Comparison of ENCODE assay signal across 8 cellular contexts in genomic region chr11:69088676-69089146, GRCh38. TPM values are rescaled to one million over a fixed set of nuclear protein-coding genes. Genes with fewer than 3 reads are reported as not detected.
DNase-seq lines count a peak whose midpoint lies in the region; ATAC-seq and TF ChIP-seq lines count a peak whose summit lies in the region.

No MANE protein-coding gene starts in this region.

- DNase-seq in CMK (ENCODE audit: low read depth) (peak; percentile 52), HPDE6-E6E7 (ENCODE audit: extremely low spot score) (peak; percentile 92), NOMO-1 treated with dmso at 0.1 percent for 144 hours (lab: John Stamatoyannopoulos, UW; ENCODE audit: unreplicated experiment) (peak; percentile 22), erythroblast (lab: John Stamatoyannopoulos, UW) (peak; percentile 72 to 85), mesenteric fat pad (ENCODE audit: low spot score) (no peak)
- DNase-seq in activated CD8-positive, alpha-beta memory T cell treated with anti-CD3 and anti-CD28 coated beads, Interleukin-2, amount 50 U/mL, for 24 hours (ENCODE audit: extremely low read depth), result peak; percentile 32
- peak in 7 of 9 donors; percentile 23 to 54 (median 38) for DNase-seq in naive thymus-derived CD4-positive, alpha-beta T cell
- DNase-seq in stimulated activated naive CD4-positive, alpha-beta T cell (lab: John Stamatoyannopoulos, UW), result peak; percentile 12 to 39 (median 22)

- ATAC-seq in naive thymus-derived CD4-positive, alpha-beta T cell, result peak; percentile 78

- no peak overlapping the region for H3K4me3 Mint-ChIP-seq in naive thymus-derived CD4-positive, alpha-beta T cell

- no peak for TF ChIP-seq POLR2A in erythroblast (IDR thresholded peaks at IDR 0.05; ENCODE audit: low read length)

- no peaks in the 10 kb centered on the region for H3K9me3 ChIP-seq in naive thymus-derived CD4-positive, alpha-beta T cell (ENCODE audit: control insufficient read depth in 2 of 3, low read length in 3 of 3)

- POLR2A ChIA-PET in naive thymus-derived CD4-positive, alpha-beta T cell (lab: Charles Lee), result no interaction called here

- intact Hi-C loops in naive thymus-derived CD4-positive, alpha-beta T cell (cut with micrococcal nuclease), result loop anchor here (1.0 to 5.0 kb wide), 5 partner anchors 40 to 246 kb away; partner anchors contain the start of genes IGHMBP2 (in 2 of the 2), MRPL21 (in 2 of the 2), CPT1A (in 1 of the 2) and TPCN2 (in 1 of the 2)

- no peak overlapping the region for H3K4me3 ChIP-seq in naive thymus-derived CD4-positive, alpha-beta T cell (ENCODE audit: low read length)

- H3K4me1 ChIP-seq in naive thymus-derived CD4-positive, alpha-beta T cell (ENCODE audit: control insufficient read depth in 2 of 2, insufficient read depth in 2 of 2, low read length in 2 of 2), result no peaks in the 10 kb centered on the region

- no peaks in the 10 kb centered on the region for H3K27me3 ChIP-seq in naive thymus-derived CD4-positive, alpha-beta T cell (ENCODE audit: control insufficient read depth in 2 of 2, insufficient read depth in 2 of 2, low read length in 2 of 2)

- H3K9me3 Mint-ChIP-seq in naive thymus-derived CD4-positive, alpha-beta T cell, result no peaks in the 10 kb centered on the region

- peaks cover 0 to 9% (median 0%) of the 10 kb centered on the region in 7 donors for H3K4me1 Mint-ChIP-seq in naive thymus-derived CD4-positive, alpha-beta T cell

- peaks cover 0 to 33% (median 9%) of the 10 kb centered on the region in 5 donors for H3K36me3 Mint-ChIP-seq in naive thymus-derived CD4-positive, alpha-beta T cell

- peaks cover 0 to 37% (median 6%) of the 10 kb centered on the region in 3 experiments for H3K36me3 ChIP-seq in naive thymus-derived CD4-positive, alpha-beta T cell (ENCODE audit: control insufficient read depth in 2 of 3, insufficient read depth in 3 of 3, low read length in 3 of 3)

- CTCF ChIA-PET in naive thymus-derived CD4-positive, alpha-beta T cell (lab: Charles Lee), result no interaction called here

- no peaks in the 10 kb centered on the region for H3K27me3 Mint-ChIP-seq in naive thymus-derived CD4-positive, alpha-beta T cell

- peak overlapping the region in 2 of 9 donors; percentile 19 to 36 for H3K27ac Mint-ChIP-seq in naive thymus-derived CD4-positive, alpha-beta T cell

- no peak overlapping the region for H3K27ac ChIP-seq in naive thymus-derived CD4-positive, alpha-beta T cell (ENCODE audit: low read depth, low read length)

RNA-seq across cellular contexts. Expression of gene TPCN2, which starts 40.0 kb away (rescaled TPM):
- total RNA-seq in naive thymus-derived CD4-positive, alpha-beta T cell, result 10 to 100 TPM; 11.9 to 29.4 (median 21.3) TPM
- 1 to 10 TPM; 3.3 to 5.4 TPM for polyA plus RNA-seq in naive thymus-derived CD4-positive, alpha-beta T cell
- 17.1 TPM for total RNA-seq in mesenteric fat pad
